9 cellular contexts compared by ENCODE assay signal in the genomic region with DNA sequence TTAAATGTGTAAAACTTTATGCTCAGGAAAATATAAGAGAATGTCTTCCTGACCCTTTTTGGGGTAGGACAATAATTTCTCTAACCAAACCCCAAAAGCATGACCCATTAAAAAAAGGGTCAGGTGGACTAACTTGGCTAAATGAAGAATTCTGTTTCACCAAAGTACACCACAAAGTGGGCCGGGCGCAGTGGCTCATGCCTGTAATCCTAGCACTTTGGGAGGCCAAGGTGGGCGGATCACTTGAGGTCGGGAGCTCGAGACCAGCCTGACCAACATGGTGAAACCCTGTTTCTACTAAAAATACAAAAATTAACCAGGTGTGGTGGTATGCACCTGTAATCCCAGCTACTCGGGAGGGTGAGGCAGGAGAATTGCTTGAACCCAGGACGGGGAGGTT. TPM values are rescaled to one million over a fixed set of nuclear protein-coding genes. Genes with fewer than 3 reads are reported as not detected.
A peak's percentile ranks its signal among the peaks of the same experiment; 100 is the strongest.
DNase-seq lines count a peak whose midpoint lies in the region; ATAC-seq and TF ChIP-seq lines count a peak whose summit lies in the region.
"Not testable (repeated sequence)": the region's sequence is repeated elsewhere in the genome, so short reads cannot be mapped to it uniquely, and the experiment has no call there.
"Had no signal": no experiment of that assay in that cellular context is flagged by ENCODE, and none has a peak within 500 bp of the region (broad histone marks: within the 10 kb centered on the region; RNA-seq: fewer than 3 reads in every experiment).

No MANE protein-coding gene starts in this region.

- H3K36me3 ChIP-seq in CD4-positive, CD25-positive, alpha-beta regulatory T cell (ENCODE audit: control insufficient read depth, insufficient read depth, low read length); Peyer's patch; sigmoid colon: not testable (repeated sequence)

- DNase-seq in CD4-positive, CD25-positive, alpha-beta regulatory T cell; activated CD4-positive, alpha-beta T cell treated with anti-CD3 and anti-CD28 coated beads, Interleukin-2, amount 10 ng/mL, durations not matched to agents 7 days and 5 days: not testable (repeated sequence)
- DNase-seq in Peyer's patch = peak in 2 of 3 donors; percentile 3 to 17
- peak; percentile 7 for DNase-seq in activated naive CD4-positive, alpha-beta T cell treated with anti-CD3 and anti-CD28 coated beads, Interleukin-2, amount 50 U/mL, for 16 hours
- peak; percentile 3 for DNase-seq in left cardiac atrium
- peak; percentile 18 for DNase-seq in sigmoid colon

- H3K27ac Mint-ChIP-seq in CD4-positive, CD25-positive, alpha-beta regulatory T cell = peak overlapping the region in 1 of 3 donors; percentile 70
- H3K27ac Mint-ChIP-seq in activated CD4-positive, alpha-beta T cell treated with anti-CD3 and anti-CD28 coated beads, Interleukin-2, amount 10 ng/mL, durations not matched to agents 7 days and 5 days = peak overlapping the region; percentile 31
- H3K27ac Mint-ChIP-seq in nephron = peak overlapping the region in 1 of 3 experiments; percentile 57

- not testable (repeated sequence) for TF ChIP-seq POLR2A in Peyer's patch (IDR thresholded peaks at IDR 0.05); sigmoid colon (IDR thresholded peaks at IDR 0.05)

- not testable (repeated sequence) for H3K27ac ChIP-seq in CD4-positive, CD25-positive, alpha-beta regulatory T cell (ENCODE audit: insufficient read depth, low read length, poor library complexity, severe bottlenecking); Peyer's patch; sigmoid colon

- not testable (repeated sequence) for H3K9me3 Mint-ChIP-seq in CD4-positive, CD25-positive, alpha-beta regulatory T cell; activated CD4-positive, alpha-beta T cell treated with anti-CD3 and anti-CD28 coated beads, Interleukin-2, amount 10 ng/mL, durations not matched to agents 7 days and 5 days; nephron

- peaks cover 0 to 37% (median 13%) of the 10 kb centered on the region in 4 donors for H3K4me1 Mint-ChIP-seq in CD4-positive, CD25-positive, alpha-beta regulatory T cell
- peaks cover 14% of the 10 kb centered on the region for H3K4me1 Mint-ChIP-seq in activated CD4-positive, alpha-beta T cell treated with anti-CD3 and anti-CD28 coated beads, Interleukin-2, amount 10 ng/mL, durations not matched to agents 7 days and 5 days
- H3K4me1 Mint-ChIP-seq in nephron = not testable (repeated sequence)

- ATAC-seq in CD4-positive, CD25-positive, alpha-beta regulatory T cell (ENCODE audit: low read depth in 2 of 2); left cardiac atrium: not testable (repeated sequence)

- WGBS in sigmoid colon, 2 donors = 95 to 96% methylated on average over 5 to 7 of the region's 7 CpGs

- H3K27me3 Mint-ChIP-seq in CD4-positive, CD25-positive, alpha-beta regulatory T cell; activated CD4-positive, alpha-beta T cell treated with anti-CD3 and anti-CD28 coated beads, Interleukin-2, amount 10 ng/mL, durations not matched to agents 7 days and 5 days; nephron (ENCODE audit: low read depth): not testable (repeated sequence)

- intact Hi-C loops in left cardiac atrium (cut with DNase I); sigmoid colon (cut with DNase I): not testable (repeated sequence)

- not testable (repeated sequence) for H3K9me3 ChIP-seq in CD4-positive, CD25-positive, alpha-beta regulatory T cell (ENCODE audit: control insufficient read depth in 2 of 2, low read length in 2 of 2); Peyer's patch; sigmoid colon

- CTCF ChIA-PET in activated CD4-positive, alpha-beta T cell treated with anti-CD3 and anti-CD28 coated beads, Interleukin-2, amount 10 ng/mL, durations not matched to agents 7 days and 5 days (lab: Charles Lee) = not testable (repeated sequence)

- not testable (repeated sequence) for H3K4me1 ChIP-seq in CD4-positive, CD25-positive, alpha-beta regulatory T cell (ENCODE audit: control insufficient read depth, insufficient read depth, low read length, poor library complexity, severe bottlenecking); Peyer's patch
- H3K4me1 ChIP-seq in sigmoid colon = peaks cover 0 to 25% (median 12%) of the 10 kb centered on the region in 4 donors

- peak overlapping the region in 3 of 4 donors; percentile 27 to 90 (median 48) for H3K4me3 Mint-ChIP-seq in CD4-positive, CD25-positive, alpha-beta regulatory T cell
- not testable (repeated sequence) for H3K4me3 Mint-ChIP-seq in activated CD4-positive, alpha-beta T cell treated with anti-CD3 and anti-CD28 coated beads, Interleukin-2, amount 10 ng/mL, durations not matched to agents 7 days and 5 days
- peak overlapping the region; percentile 54 to 77 (median 68) for H3K4me3 Mint-ChIP-seq in nephron

- TF ChIP-seq EP300 in sigmoid colon (IDR thresholded peaks at IDR 0.05) = not testable (repeated sequence)

- not testable (repeated sequence) for H3K27me3 ChIP-seq in CD4-positive, CD25-positive, alpha-beta regulatory T cell (ENCODE audit: control insufficient read depth, insufficient read depth, low read length); Peyer's patch; sigmoid colon

- not testable (repeated sequence) for H3K36me3 Mint-ChIP-seq in CD4-positive, CD25-positive, alpha-beta regulatory T cell
- peaks cover 17% of the 10 kb centered on the region for H3K36me3 Mint-ChIP-seq in activated CD4-positive, alpha-beta T cell treated with anti-CD3 and anti-CD28 coated beads, Interleukin-2, amount 10 ng/mL, durations not matched to agents 7 days and 5 days (ENCODE audit: low read depth)
- peaks cover 13% of the 10 kb centered on the region for H3K36me3 Mint-ChIP-seq in nephron (ENCODE audit: low read depth)

- POLR2A ChIA-PET in activated CD4-positive, alpha-beta T cell treated with anti-CD3 and anti-CD28 coated beads, Interleukin-2, amount 10 ng/mL, durations not matched to agents 7 days and 5 days (lab: Charles Lee) = not testable (repeated sequence)

- TF ChIP-seq CTCF in Peyer's patch (IDR thresholded peaks at IDR 0.05); nephron (IDR thresholded peaks at IDR 0.05; ENCODE audit: unreplicated experiment in 3 of 3); sigmoid colon (IDR thresholded peaks at IDR 0.05): not testable (repeated sequence)

- H3K4me3 ChIP-seq in CD4-positive, CD25-positive, alpha-beta regulatory T cell (ENCODE audit: low read depth, low read length); Peyer's patch; sigmoid colon: not testable (repeated sequence)

RNA-seq across cellular contexts. Expression of a gene that starts 3.1 kb away (rescaled TPM):
- total RNA-seq in CD4-positive, CD25-positive, alpha-beta regulatory T cell = 77.6 TPM
- 10 to 100 TPM; 25.8 to 32.0 (median 30.6) TPM for polyA plus RNA-seq in CD4-positive, CD25-positive, alpha-beta regulatory T cell
- total RNA-seq in Peyer's patch (100 to 1,000 TPM in 2 of 4 donors, 10 to 100 TPM in 2; 76.9 to 132 (median 103) TPM), left cardiac atrium (10 to 100 TPM; 15.3 to 24.6 TPM), sigmoid colon (10 to 100 TPM; 25.0 to 78.1 (median 31.6) TPM)
- total RNA-seq in activated CD4-positive, alpha-beta T cell treated with anti-CD3 and anti-CD28 coated beads, Interleukin-2, amount 10 ng/mL, durations not matched to agents 7 days and 5 days = 10 to 100 TPM; 62.5 to 65.0 TPM
- polyA plus RNA-seq in sigmoid colon = 10 to 100 TPM in 2 of 3 donors, 1 to 10 TPM in 1; 9.5 to 38.5 (median 12.0) TPM

RNA-seq across cellular contexts. Expression of a gene that starts 30.7 kb away (rescaled TPM):
- 47.2 TPM for total RNA-seq in CD4-positive, CD25-positive, alpha-beta regulatory T cell
- 10 to 100 TPM in 1 of 4 donors, 1 to 10 TPM in 3; 9.3 to 11.3 (median 9.7) TPM for polyA plus RNA-seq in CD4-positive, CD25-positive, alpha-beta regulatory T cell
- total RNA-seq in Peyer's patch = 100 to 1,000 TPM in 1 of 4 donors, 10 to 100 TPM in 3; 25.7 to 124 (median 40.9) TPM
- 10 to 100 TPM; 42.0 to 44.3 TPM for total RNA-seq in activated CD4-positive, alpha-beta T cell treated with anti-CD3 and anti-CD28 coated beads, Interleukin-2, amount 10 ng/mL, durations not matched to agents 7 days and 5 days
- total RNA-seq in left cardiac atrium = 10 to 100 TPM; 17.0 to 18.8 TPM
- 10 to 100 TPM; 23.9 to 51.0 (median 27.8) TPM for total RNA-seq in sigmoid colon
- polyA plus RNA-seq in sigmoid colon = 10 to 100 TPM; 30.0 to 38.4 (median 37.9) TPM

RNA-seq across cellular contexts. Expression of a gene that starts 34.6 kb away (rescaled TPM):
- 212 TPM for total RNA-seq in CD4-positive, CD25-positive, alpha-beta regulatory T cell
- 10 to 100 TPM; 10.2 to 30.4 (median 15.3) TPM for polyA plus RNA-seq in CD4-positive, CD25-positive, alpha-beta regulatory T cell
- total RNA-seq in Peyer's patch = 100 to 1,000 TPM; 129 to 269 (median 199) TPM
- total RNA-seq in activated CD4-positive, alpha-beta T cell treated with anti-CD3 and anti-CD28 coated beads, Interleukin-2, amount 10 ng/mL, durations not matched to agents 7 days and 5 days = 10 to 100 TPM; 61.4 to 81.9 TPM
- 10 to 100 TPM; 19.1 to 21.1 TPM for total RNA-seq in left cardiac atrium
- total RNA-seq in sigmoid colon = 10 to 100 TPM; 21.6 to 53.7 (median 37.5) TPM
- polyA plus RNA-seq in sigmoid colon = 10 to 100 TPM; 19.8 to 35.0 (median 33.1) TPM

RNA-seq across cellular contexts. Expression of a gene that starts 57.6 kb away (rescaled TPM):
- 4.1 TPM for total RNA-seq in CD4-positive, CD25-positive, alpha-beta regulatory T cell
- under 1 TPM in 2 of 4 donors, not detected in 2; 0.18 to 0.21 TPM for polyA plus RNA-seq in CD4-positive, CD25-positive, alpha-beta regulatory T cell
- total RNA-seq in Peyer's patch (1 to 10 TPM; 1.8 to 5.9 (median 4.1) TPM), left cardiac atrium (10 to 100 TPM in 1 of 2 donors, 1 to 10 TPM in 1; 9.5 to 11.0 TPM), sigmoid colon (10 to 100 TPM in 2 of 4 donors, 1 to 10 TPM in 2; 1.8 to 58.7 (median 17.2) TPM)
- 1 to 10 TPM; 1.8 to 2.3 TPM for total RNA-seq in activated CD4-positive, alpha-beta T cell treated with anti-CD3 and anti-CD28 coated beads, Interleukin-2, amount 10 ng/mL, durations not matched to agents 7 days and 5 days
- polyA plus RNA-seq in sigmoid colon = 1 to 10 TPM; 2.2 to 3.6 (median 2.3) TPM
- total RNA-seq: H4, HT1080 had no signal
